18 cellular contexts compared by ENCODE assay signal in the genomic region with DNA sequence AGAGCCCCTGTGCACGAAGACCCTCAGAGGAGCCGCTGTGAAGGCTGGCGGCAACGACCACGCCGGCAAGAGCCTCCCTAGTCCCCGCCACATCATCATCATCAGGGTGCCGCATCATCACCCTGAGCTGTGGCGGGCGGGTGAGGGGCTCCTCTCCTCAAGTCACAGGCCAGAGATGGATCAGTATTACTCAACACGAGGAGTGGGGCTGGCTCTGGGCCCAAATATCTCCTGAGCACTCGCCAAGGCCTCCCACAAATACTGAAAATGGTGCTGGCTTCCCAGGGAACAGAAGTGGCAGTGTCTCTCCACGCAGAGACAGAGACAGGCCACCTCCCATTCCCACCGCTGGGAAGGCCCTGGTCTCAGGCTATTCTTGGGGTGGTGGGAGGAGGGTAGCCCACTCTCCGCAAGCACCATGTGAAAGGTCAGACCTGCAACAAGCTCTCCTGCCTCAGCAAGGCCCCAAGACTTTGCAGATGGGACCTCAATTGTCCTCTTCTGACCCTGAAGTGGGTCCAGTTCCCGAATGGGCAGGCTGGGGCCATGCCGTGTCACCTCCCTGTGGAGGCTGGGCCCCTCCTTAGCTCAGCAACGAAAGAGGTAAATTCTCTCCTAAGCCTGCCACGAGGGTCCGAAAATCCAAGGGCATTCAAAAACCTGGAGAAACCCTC.
"Had no signal": no experiment of that assay in that cellular context is flagged by ENCODE, and none has a peak within 500 bp of the region (broad histone marks: within the 10 kb centered on the region; RNA-seq: fewer than 3 reads in every experiment).

No MANE protein-coding gene starts in this region.

- ATAC-seq: esophagus mucosa; left cardiac atrium; mucosa of descending colon; naive thymus-derived CD8-positive, alpha-beta T cell had no signal

- H3K27me3 ChIP-seq: dorsolateral prefrontal cortex, right atrium auricular region, suprapubic skin, tibial artery, upper lobe of left lung, vagina had no signal

- H3K4me3 ChIP-seq: dorsolateral prefrontal cortex, left ventricle myocardium inferior, mucosa of descending colon, right atrium auricular region, smooth muscle cell, suprapubic skin, tibial artery, upper lobe of left lung, vagina had no signal

- H3K36me3 ChIP-seq: left ventricle myocardium inferior, right atrium auricular region, suprapubic skin, tibial artery, upper lobe of left lung, vagina had no signal

- H3K27ac ChIP-seq: left ventricle myocardium inferior, right atrium auricular region, suprapubic skin, tibial artery, upper lobe of left lung, vagina had no signal

- H3K9me3 ChIP-seq: left ventricle myocardium inferior, mucosa of descending colon, right atrium auricular region, suprapubic skin, tibial artery, upper lobe of left lung, vagina had no signal

- DNase-seq: cortex of kidney; effector memory CD4-positive, alpha-beta T cell; immature natural killer cell; kidney; left cardiac atrium; left ventricle myocardium inferior; mucosa of descending colon; naive thymus-derived CD8-positive, alpha-beta T cell; stimulated activated CD4-positive, alpha-beta T cell treated with anti-CD3 and anti-CD28 coated beads, Interleukin-2, amount 100 ng/mL, for 48 hours; stimulated activated naive CD4-positive, alpha-beta T cell treated with Interleukin-2 at 50 U/mL for 16 hours; upper lobe of left lung had no signal

- H3K4me1 ChIP-seq: left ventricle myocardium inferior, right atrium auricular region, suprapubic skin, tibial artery, upper lobe of left lung, vagina had no signal

- H3K4me2 ChIP-seq: smooth muscle cell had no signal
